In genomic region chr12:52903285-52903854, GRCh38 we compare ENCODE assay signal across 8 cellular contexts. TPM values are rescaled to one million over a fixed set of nuclear protein-coding genes. Genes with fewer than 3 reads are reported as not detected.
DNase-seq lines count a peak whose midpoint lies in the region; ATAC-seq and TF ChIP-seq lines count a peak whose summit lies in the region.

No MANE protein-coding gene starts in this region.

- H3K27me3 ChIP-seq in GM23248 (replicated peaks; ENCODE audit: insufficient read depth) (no peaks in the 10 kb centered on the region), esophagus squamous epithelium (peaks cover 0 to 5% (median 0%) of the 10 kb centered on the region in 4 donors), muscle layer of colon (ENCODE audit: control insufficient read depth in 1 of 2, insufficient read depth in 2 of 2, low read length in 2 of 2) (no peaks in the 10 kb centered on the region)

- H4K20me1 ChIP-seq in GM23248 (ENCODE audit: insufficient read depth) = no peaks in the 10 kb centered on the region

- no peaks in the 10 kb centered on the region for H3K36me3 ChIP-seq in GM23248 (ENCODE audit: low read depth)
- H3K36me3 ChIP-seq in esophagus squamous epithelium = peaks cover 0 to 35% (median 0%) of the 10 kb centered on the region in 3 donors
- H3K36me3 ChIP-seq in muscle layer of colon (ENCODE audit: insufficient read depth, low read length) = no peaks in the 10 kb centered on the region

- peak overlapping the region; percentile 39 for H3K4me2 ChIP-seq in GM23248 (ENCODE audit: unreplicated experiment)

- H3K4me3 ChIP-seq in AG09309 (ENCODE audit: control insufficient read depth, low read depth, low read length) (peak overlapping the region; percentile 30), GM23248 (peak overlapping the region; percentile 57), esophagus squamous epithelium (peak overlapping the region; percentile 39 to 68 (median 51)), muscle layer of colon (ENCODE audit: low read depth in 1 of 2, low read length in 2 of 2) (peak overlapping the region; percentile 9 to 53)

- peak in 1 of 4 donors; percentile 57 for TF ChIP-seq POLR2A in esophagus squamous epithelium (IDR thresholded peaks at IDR 0.05)

- in situ Hi-C loops in GM23248 (cut with MboI) = no loop called here

- ATAC-seq in HG02973 (IDR thresholded peaks at IDR 0.05; ENCODE audit: unreplicated experiment) = no peak

- TF ChIP-seq CTCF in AG09309 (IDR thresholded peaks at IDR 0.05; ENCODE audit: control insufficient read depth, insufficient read depth, low read depth, low read length, missing control alignments) (no peak), esophagus squamous epithelium (IDR thresholded peaks at IDR 0.05) (no peak)

- no peaks in the 10 kb centered on the region for H3K79me2 ChIP-seq in GM23248 (ENCODE audit: insufficient read depth)

- DNase-seq in AG09309 (ENCODE audit: low read depth) (no peak), GM23248 (peak; percentile 82), NCI-H510A (lab: John Stamatoyannopoulos, UW) (peak; percentile 82), esophagus squamous epithelium (lab: John Stamatoyannopoulos, UW) (no peak)
- DNase-seq in activated T-cell treated with anti-CD3 and anti-CD28 coated beads, Interleukin-2, amount 50 U/mL, for 1 hour = peak; percentile 62
- DNase-seq in stimulated activated naive CD4-positive, alpha-beta T cell treated with Interleukin-2 at 50 U/mL for 16 hours (lab: John Stamatoyannopoulos, UW) = peak; percentile 44

- peaks cover 5% of the 10 kb centered on the region; the same call in 1 of the 2 replicates for H3F3A ChIP-seq in GM23248 (ENCODE audit: insufficient read depth)

- H3K4me1 ChIP-seq in GM23248 (ENCODE audit: insufficient read depth) = peaks cover 15% of the 10 kb centered on the region
- H3K4me1 ChIP-seq in esophagus squamous epithelium = peaks cover 31 to 59% (median 39%) of the 10 kb centered on the region in 3 donors
- H3K4me1 ChIP-seq in muscle layer of colon (ENCODE audit: insufficient read depth, low read length) = peaks cover 4% of the 10 kb centered on the region

- H2AFZ ChIP-seq in GM23248 = peak overlapping the region; percentile 80

- H3K9me3 ChIP-seq in GM23248 (ENCODE audit: low read depth) = no peaks in the 10 kb centered on the region
- no peaks in the 10 kb centered on the region for H3K9me3 ChIP-seq in esophagus squamous epithelium
- H3K9me3 ChIP-seq in muscle layer of colon (ENCODE audit: low read length) = no peaks in the 10 kb centered on the region

- intact Hi-C loops in esophagus squamous epithelium (cut with DNase I) = no loop called here

- no peaks in the 10 kb centered on the region for H3K9me2 ChIP-seq in GM23248 (ENCODE audit: insufficient read depth)

- no peak overlapping the region for H3K27ac ChIP-seq in GM23248
- H3K27ac ChIP-seq in esophagus squamous epithelium = peak overlapping the region; percentile 46 to 71 (median 67)
- H3K27ac ChIP-seq in muscle layer of colon (ENCODE audit: low read depth, low read length) = no peak overlapping the region

- peak overlapping the region; percentile 67 for H3K9ac ChIP-seq in GM23248
- H3K9ac ChIP-seq in muscle layer of colon (ENCODE audit: low read length) = peak overlapping the region; percentile 33

- WGBS in GM23248 (ENCODE audit: low coverage in 1 of 2, low lambda C conversion rate in 2 of 2, missing lambda C conversion rate in 2 of 2), 2 experiments = 13 to 14% methylated on average over 25 to 33 of the region's 34 CpGs
- WGBS in esophagus squamous epithelium, 2 donors = 14 to 33% methylated on average over 4 to 5 of the region's 34 CpGs

RNA-seq across cellular contexts. Expression of gene KRT8, which starts 1.5 kb away (rescaled TPM):
- total RNA-seq in GM23248 (2014; rRNA removed; shearing (Covaris generic)) = 5.5 and 12.9 TPM in 2 replicates
- polyA plus RNA-seq in GM23248 (2016; fragmentation: Nextera tagmentation; extraction: Ambion mirVana) = 17.5 and 19.8 TPM in 2 replicates
- total RNA-seq in esophagus squamous epithelium = 10 to 100 TPM; 27.2 to 50.2 (median 38.2) TPM

RNA-seq across cellular contexts. Expression of gene KRT18, which starts 45.5 kb away (rescaled TPM):
- total RNA-seq in GM23248 (2014; rRNA removed; shearing (Covaris generic)) = 69.9 and 83.8 TPM in 2 replicates
- polyA plus RNA-seq in GM23248 (2016; fragmentation: Nextera tagmentation; extraction: Ambion mirVana) = 141 TPM in 2 replicates
- total RNA-seq in esophagus squamous epithelium = 100 to 1,000 TPM; 141 to 169 (median 153) TPM

RNA-seq across cellular contexts. Expression of gene KRT78, which starts 54.6 kb away (rescaled TPM):
- total RNA-seq in GM23248 (2014; rRNA removed; shearing (Covaris generic)) = not detected in 2 replicates
- not detected in 2 replicates for polyA plus RNA-seq in GM23248 (2016; fragmentation: Nextera tagmentation; extraction: Ambion mirVana)
- 100 to 1,000 TPM; 194 to 481 (median 307) TPM for total RNA-seq in esophagus squamous epithelium

Comparison
In these comparisons a context has a peak if more than half of its experiments do, and no peak if none do; other contexts are left out.
1. DNase-seq: peak in GM23248 (single experiment), NCI-H510A (single experiment), activated T-cell treated with anti-CD3 and anti-CD28 coated beads, Interleukin-2, amount 50 U/mL, for 1 hour (single experiment) and stimulated activated naive CD4-positive, alpha-beta T cell treated with Interleukin-2 at 50 U/mL for 16 hours (single experiment); none in AG09309 (single experiment) and esophagus squamous epithelium (single experiment).
2. H3K27ac ChIP-seq: peak in esophagus squamous epithelium (4 of 4); none in GM23248 (single experiment) and muscle layer of colon (single experiment).
3. RNA of gene KRT78, which starts 54.6 kb away (total RNA-seq): 194 to 481 TPM in esophagus squamous epithelium; not detected in GM23248; every median in the first group is over 100 times any median in the second.
4. Peak in every context shown above with its lines, with median percentiles within 50 percentile points of each other: H3K4me3 ChIP-seq.